ENCODE assay signal across 36 cellular contexts in the genomic region with DNA sequence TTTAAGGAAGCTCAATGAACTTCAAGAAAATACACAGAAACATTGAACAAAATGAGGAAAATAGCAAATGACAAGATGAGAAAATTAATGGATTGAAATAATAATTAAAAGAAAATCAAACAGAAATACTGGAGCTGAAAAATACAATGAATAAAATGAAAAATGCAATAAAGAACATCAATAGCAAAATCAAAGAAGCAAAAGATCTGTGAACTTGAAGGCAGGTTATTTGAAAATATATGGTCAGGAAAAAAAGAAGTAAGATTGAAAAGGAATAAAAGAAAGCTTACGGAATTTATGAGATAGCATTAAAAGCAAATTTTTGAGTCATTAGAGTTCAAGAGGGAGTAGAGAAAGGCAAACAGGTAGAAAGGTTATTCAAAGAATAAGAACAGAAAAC.
"Had no signal": no experiment of that assay in that cellular context is flagged by ENCODE, and none has a peak within 500 bp of the region (broad histone marks: within the 10 kb centered on the region; RNA-seq: fewer than 3 reads in every experiment).

No MANE protein-coding gene starts in this region.

- H3K4me1 ChIP-seq: breast epithelium, Peyer's patch, SJSA1 had no signal

- H3K4me3 ChIP-seq: adrenal gland, body of pancreas, breast epithelium, Peyer's patch, SJSA1 had no signal

- H3K36me3 ChIP-seq: adrenal gland, breast epithelium, Peyer's patch, SJSA1, WERI-Rb-1 had no signal

- H3K27ac Mint-ChIP-seq: activated CD4-positive, alpha-beta memory T cell treated with anti-CD3 and anti-CD28 coated beads, Interleukin-2, amount 10 ng/mL, durations not matched to agents 7 days and 5 days; activated CD8-positive, alpha-beta memory T cell treated with anti-CD3 and anti-CD28 coated beads, Interleukin-2, amount 10 ng/mL, durations not matched to agents 7 days and 5 days; activated naive CD4-positive, alpha-beta T cell treated with anti-CD3 and anti-CD28 coated beads, Interleukin-2, amount 50 U/mL, for 24 hours; activated naive CD8-positive, alpha-beta T cell treated with anti-CD3 and anti-CD28 coated beads, Interleukin-2, amount 10 ng/mL, durations not matched to agents 7 days and 5 days; activated T-cell treated with anti-CD3 and anti-CD28 coated beads, Interleukin-2, amount 50 U/mL, for 72 hours; activated T-helper 17 cell treated with anti-CD3 and anti-CD28 coated beads, Interleukin-2, amount 50 U/mL, for 72 hours had no signal

- H3K27ac ChIP-seq: adrenal gland, body of pancreas, breast epithelium, KMS-11, Peyer's patch, SJSA1, WERI-Rb-1 had no signal

- H3K27me3 ChIP-seq: adrenal gland, body of pancreas, breast epithelium, Peyer's patch, SJSA1 had no signal

- DNase-seq: activated CD4-positive, alpha-beta memory T cell treated with anti-CD3 and anti-CD28 coated beads, Interleukin-2, amount 10 ng/mL, durations not matched to agents 7 days and 5 days; activated CD4-positive, alpha-beta T cell treated with anti-CD3 and anti-CD28 coated beads for 1 hour; activated CD4-positive, alpha-beta T cell treated with anti-CD3 and anti-CD28 coated beads for 48 hours; activated CD4-positive, CD25-positive, alpha-beta regulatory T cell; activated CD8-positive, alpha-beta memory T cell treated with anti-CD3 and anti-CD28 coated beads for 24 hours; activated CD8-positive, alpha-beta memory T cell treated with anti-CD3 and anti-CD28 coated beads, Interleukin-2, amount 10 ng/mL, durations not matched to agents 7 days and 5 days; activated CD8-positive, alpha-beta memory T cell treated with anti-CD3 and anti-CD28 coated beads, Interleukin-2, amount 50 U/mL, for 48 hours; activated gamma-delta T cell; activated naive CD4-positive, alpha-beta T cell treated with Interleukin-2 at 50 U/mL for 16 hours; activated naive CD8-positive, alpha-beta T cell treated with anti-CD3 and anti-CD28 coated beads, Interleukin-2, amount 10 ng/mL, durations not matched to agents 7 days and 5 days; activated T-cell treated with anti-CD3 and anti-CD28 coated beads, Interleukin-2, amount 50 U/mL, for 72 hours; adrenal gland; body of pancreas; NCI-H1105; NCI-H1417 treated with DMSO at 0.1 percent for 48 hours; NCI-H1930; NCI-H2081 treated with DMSO at 0.1 percent for 48 hours; NCI-H345; NCI-H524 treated with DMSO at 0.1 percent for 48 hours; NCI-H748 treated with DMSO at 0.1 percent for 48 hours; NK-92 treated with Interleukin-12 subunit alpha and Interleukin-12 subunit beta, amount 100 ng/mL, for 24 hours; PC-3; Peyer's patch; RPMI8226; SHP77 treated with DMSO at 0.1 percent for 48 hours; SW 1271; T-helper 1 cell; T-helper 2 cell; T1000; WERI-Rb-1 had no signal

- H3K9ac ChIP-seq: KMS-11 had no signal

- FAIRE-seq: astrocyte had no signal

- H3K4me2 ChIP-seq: KMS-11 had no signal

- H3K27me3 Mint-ChIP-seq: activated CD4-positive, alpha-beta memory T cell treated with anti-CD3 and anti-CD28 coated beads, Interleukin-2, amount 10 ng/mL, durations not matched to agents 7 days and 5 days; activated CD8-positive, alpha-beta memory T cell treated with anti-CD3 and anti-CD28 coated beads, Interleukin-2, amount 10 ng/mL, durations not matched to agents 7 days and 5 days; activated naive CD4-positive, alpha-beta T cell treated with anti-CD3 and anti-CD28 coated beads, Interleukin-2, amount 50 U/mL, for 24 hours; activated naive CD8-positive, alpha-beta T cell treated with anti-CD3 and anti-CD28 coated beads, Interleukin-2, amount 10 ng/mL, durations not matched to agents 7 days and 5 days; activated T-helper 17 cell treated with anti-CD3 and anti-CD28 coated beads, Interleukin-2, amount 50 U/mL, for 72 hours had no signal

- H3K4me3 Mint-ChIP-seq: activated CD4-positive, alpha-beta memory T cell treated with anti-CD3 and anti-CD28 coated beads, Interleukin-2, amount 10 ng/mL, durations not matched to agents 7 days and 5 days; activated CD8-positive, alpha-beta memory T cell treated with anti-CD3 and anti-CD28 coated beads, Interleukin-2, amount 10 ng/mL, durations not matched to agents 7 days and 5 days; activated naive CD4-positive, alpha-beta T cell treated with anti-CD3 and anti-CD28 coated beads, Interleukin-2, amount 50 U/mL, for 24 hours; activated naive CD8-positive, alpha-beta T cell treated with anti-CD3 and anti-CD28 coated beads, Interleukin-2, amount 10 ng/mL, durations not matched to agents 7 days and 5 days; activated T-cell treated with anti-CD3 and anti-CD28 coated beads, Interleukin-2, amount 50 U/mL, for 72 hours; activated T-helper 17 cell treated with anti-CD3 and anti-CD28 coated beads, Interleukin-2, amount 50 U/mL, for 72 hours had no signal

- ATAC-seq: activated CD8-positive, alpha-beta memory T cell treated with anti-CD3 and anti-CD28 coated beads, Interleukin-2, amount 10 ng/mL, durations not matched to agents 7 days and 5 days; activated T-cell treated with anti-CD3 and anti-CD28 coated beads, Interleukin-2, amount 50 U/mL, for 72 hours; activated T-helper 17 cell treated with anti-CD3 and anti-CD28 coated beads, Interleukin-2, amount 50 U/mL, for 72 hours; body of pancreas; PC-3 had no signal
